ENCODE assay signal across 8 cellular contexts in the genomic region with DNA sequence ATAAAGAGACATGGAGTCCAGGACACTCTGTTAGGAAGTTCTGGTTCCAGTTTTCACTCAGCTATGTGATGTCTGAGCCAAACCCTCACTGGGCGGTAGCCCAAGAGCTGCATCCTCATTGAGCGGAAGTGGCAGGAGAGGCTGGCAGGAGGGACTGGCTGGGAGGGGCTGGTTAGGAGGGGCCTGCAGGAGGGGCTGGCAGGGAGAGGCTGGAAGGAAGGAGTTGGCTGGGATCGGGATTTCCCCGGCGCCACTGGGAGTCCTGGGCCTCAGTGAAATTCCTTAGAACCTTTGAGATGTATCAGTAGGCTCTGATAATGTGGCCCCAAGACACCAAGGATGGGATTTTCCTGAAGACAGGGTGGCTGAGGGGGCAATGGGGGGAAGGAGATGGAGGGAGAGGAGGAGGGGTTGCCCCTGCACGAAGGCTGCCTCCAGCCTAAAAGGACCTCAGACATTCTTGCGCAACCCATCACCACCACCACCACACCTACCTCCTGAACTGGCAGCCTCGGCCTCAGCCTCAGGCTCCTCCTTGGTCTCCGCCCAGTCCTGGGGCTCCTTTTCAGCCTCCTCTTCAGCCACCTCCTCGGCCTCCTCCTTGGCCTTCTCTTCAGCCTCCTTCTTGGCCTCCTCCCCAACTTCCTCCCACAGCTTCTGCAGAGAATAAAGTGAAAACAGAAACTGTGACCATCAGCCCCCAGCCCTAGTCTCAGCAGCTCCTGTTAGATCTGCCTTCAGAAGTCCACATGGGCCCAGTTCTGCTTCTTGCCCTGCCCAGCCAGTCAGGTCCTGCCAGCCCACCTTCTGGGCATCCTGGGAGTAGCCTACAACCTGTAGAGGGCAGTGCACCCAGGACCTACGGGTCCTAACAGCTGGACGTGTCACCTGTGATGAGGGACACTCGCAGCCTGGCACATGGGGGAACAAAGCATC. TPM values are rescaled to one million over a fixed set of nuclear protein-coding genes. Genes with fewer than 3 reads are reported as not detected.
DNase-seq lines count a peak whose midpoint lies in the region; ATAC-seq and TF ChIP-seq lines count a peak whose summit lies in the region.

No MANE protein-coding gene starts in this region.

- H3K36me3 ChIP-seq in left ventricle myocardium inferior (no peaks in the 10 kb centered on the region), thyroid gland (no peaks in the 10 kb centered on the region)

- peaks cover 38% of the 10 kb centered on the region for H3K4me1 ChIP-seq in left ventricle myocardium inferior
- peaks cover 9 to 13% of the 10 kb centered on the region in 2 donors for H3K4me1 ChIP-seq in thyroid gland

- H3K9me3 ChIP-seq in left ventricle myocardium inferior (replicated peaks) (no peaks in the 10 kb centered on the region), thyroid gland (no peaks in the 10 kb centered on the region)

- CTCF ChIA-PET in WTC11 (lab: Charles Lee) (interaction anchor here (0.9 to 1.4 kb wide), 4 partner anchors 10 to 41 kb away, joined by 3 to 5 read pairs (median 4); no protein-coding TSS in a partner anchor), T-cell (lab: Charles Lee) (no interaction called here)

- TF ChIP-seq POLR2A in thyroid gland (IDR thresholded peaks at IDR 0.05): no peak

- WGBS in thyroid gland, 2 donors: 42 to 57% methylated on average over 12 to 13 of the region's 13 CpGs

- H3K36me3 Mint-ChIP-seq in WTC11 (no peaks in the 10 kb centered on the region), T-cell (no peaks in the 10 kb centered on the region)

- peak; percentile 57 for ATAC-seq in WTC11
- no peak for ATAC-seq in HG02798 (IDR thresholded peaks at IDR 0.05; ENCODE audit: poor library complexity, unreplicated experiment)
- ATAC-seq in T-cell (replicated peaks in 1 of 4): no peak
- no peak for ATAC-seq in GM21447 (IDR thresholded peaks at IDR 0.05; ENCODE audit: unreplicated experiment)

- H3K4me1 Mint-ChIP-seq in WTC11: no peaks in the 10 kb centered on the region
- H3K4me1 Mint-ChIP-seq in T-cell: no peaks in the 10 kb centered on the region

- H3K4me3 ChIP-seq in left ventricle myocardium inferior (no peak overlapping the region), thyroid gland (replicated peaks in 1 of 3) (no peak overlapping the region)

- peaks cover 6% of the 10 kb centered on the region for H3K27me3 ChIP-seq in left ventricle myocardium inferior (ENCODE audit: low read depth)
- no peaks in the 10 kb centered on the region for H3K27me3 ChIP-seq in thyroid gland

- TF ChIP-seq CTCF in WTC11 (IDR thresholded peaks at IDR 0.05) (no peak), left ventricle myocardium inferior (IDR thresholded peaks at IDR 0.05; ENCODE audit: borderline replicate concordance) (no peak), thyroid gland (IDR thresholded peaks at IDR 0.05) (peak in 2 of 6 experiments; percentile 9 to 24)

- DNase-seq in HCEC 1CT (peak; percentile 26), WTC11 (ENCODE audit: low spot score) (no peak), left ventricle myocardium inferior (peak; percentile 80), thyroid gland (peak; percentile 89 to 94), T-cell (no peak)
- DNase-seq in activated naive CD4-positive, alpha-beta T cell (lab: John Stamatoyannopoulos, UW): no peak

- H3K9me3 Mint-ChIP-seq in WTC11 (no peaks in the 10 kb centered on the region), T-cell (no peaks in the 10 kb centered on the region)

- no peaks in the 10 kb centered on the region for H3K27me3 Mint-ChIP-seq in WTC11 (ENCODE audit: low read depth)
- peaks cover 12 to 14% of the 10 kb centered on the region in 2 donors for H3K27me3 Mint-ChIP-seq in T-cell

- POLR2A ChIA-PET in WTC11 (lab: Charles Lee): interaction anchor here (0.6 kb wide), 1 partner anchor 167 kb away, joined by 3 read pairs; no protein-coding TSS in a partner anchor
- POLR2A ChIA-PET in T-cell (lab: Charles Lee): no interaction called here

- intact Hi-C loops in left ventricle myocardium inferior (cut with micrococcal nuclease): no loop called here
- intact Hi-C loops in thyroid gland (cut with DNase I): no loop called here

- H3K27ac ChIP-seq in left ventricle myocardium inferior (replicated peaks): peak overlapping the region; percentile 87
- peak overlapping the region in 2 of 3 donors; percentile 26 to 60 for H3K27ac ChIP-seq in thyroid gland

- no peak overlapping the region for H3K4me3 Mint-ChIP-seq in WTC11
- no peak overlapping the region for H3K4me3 Mint-ChIP-seq in T-cell

- H3K27ac Mint-ChIP-seq in WTC11: no peak overlapping the region
- no peak overlapping the region for H3K27ac Mint-ChIP-seq in T-cell

TF ChIP-seq in WTC11, 78 proteins besides CTCF, POLR2A, EP300 and RAD21 (continues in another document):
- TF ChIP-seq NR2C2 (CRISPR knock-in tag; IDR thresholded peaks at IDR 0.05): no peak
- TF ChIP-seq NFATC4 (CRISPR knock-in tag; IDR thresholded peaks at IDR 0.05): no peak
- TF ChIP-seq, protein P1, sequence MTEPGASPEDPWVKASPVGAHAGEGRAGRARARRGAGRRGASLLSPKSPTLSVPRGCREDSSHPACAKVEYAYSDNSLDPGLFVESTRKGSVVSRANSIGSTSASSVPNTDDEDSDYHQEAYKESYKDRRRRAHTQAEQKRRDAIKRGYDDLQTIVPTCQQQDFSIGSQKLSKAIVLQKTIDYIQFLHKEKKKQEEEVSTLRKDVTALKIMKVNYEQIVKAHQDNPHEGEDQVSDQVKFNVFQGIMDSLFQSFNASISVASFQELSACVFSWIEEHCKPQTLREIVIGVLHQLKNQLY (CRISPR knock-in tag; IDR thresholded peaks at IDR 0.05): no peak
- TF ChIP-seq, protein P2, sequence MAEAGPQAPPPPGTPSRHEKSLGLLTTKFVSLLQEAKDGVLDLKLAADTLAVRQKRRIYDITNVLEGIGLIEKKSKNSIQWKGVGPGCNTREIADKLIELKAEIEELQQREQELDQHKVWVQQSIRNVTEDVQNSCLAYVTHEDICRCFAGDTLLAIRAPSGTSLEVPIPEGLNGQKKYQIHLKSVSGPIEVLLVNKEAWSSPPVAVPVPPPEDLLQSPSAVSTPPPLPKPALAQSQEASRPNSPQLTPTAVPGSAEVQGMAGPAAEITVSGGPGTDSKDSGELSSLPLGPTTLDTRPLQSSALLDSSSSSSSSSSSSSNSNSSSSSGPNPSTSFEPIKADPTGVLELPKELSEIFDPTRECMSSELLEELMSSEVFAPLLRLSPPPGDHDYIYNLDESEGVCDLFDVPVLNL (CRISPR knock-in tag; IDR thresholded peaks at IDR 0.05; ENCODE audit: borderline replicate concordance, low read depth): no peak
- TF ChIP-seq, protein P3, sequence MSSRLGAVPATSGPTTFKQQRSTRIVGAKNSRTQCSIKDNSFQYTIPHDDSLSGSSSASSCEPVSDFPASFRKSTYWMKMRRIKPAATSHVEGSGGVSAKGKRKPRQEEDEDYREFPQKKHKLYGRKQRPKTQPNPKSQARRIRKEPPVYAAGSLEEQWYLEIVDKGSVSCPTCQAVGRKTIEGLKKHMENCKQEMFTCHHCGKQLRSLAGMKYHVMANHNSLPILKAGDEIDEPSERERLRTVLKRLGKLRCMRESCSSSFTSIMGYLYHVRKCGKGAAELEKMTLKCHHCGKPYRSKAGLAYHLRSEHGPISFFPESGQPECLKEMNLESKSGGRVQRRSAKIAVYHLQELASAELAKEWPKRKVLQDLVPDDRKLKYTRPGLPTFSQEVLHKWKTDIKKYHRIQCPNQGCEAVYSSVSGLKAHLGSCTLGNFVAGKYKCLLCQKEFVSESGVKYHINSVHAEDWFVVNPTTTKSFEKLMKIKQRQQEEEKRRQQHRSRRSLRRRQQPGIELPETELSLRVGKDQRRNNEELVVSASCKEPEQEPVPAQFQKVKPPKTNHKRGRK (CRISPR knock-in tag; IDR thresholded peaks at IDR 0.05; ENCODE audit: borderline replicate concordance): no peak
- TF ChIP-seq SOX15 (CRISPR knock-in tag; IDR thresholded peaks at IDR 0.05): no peak
- TF ChIP-seq, protein P4, sequence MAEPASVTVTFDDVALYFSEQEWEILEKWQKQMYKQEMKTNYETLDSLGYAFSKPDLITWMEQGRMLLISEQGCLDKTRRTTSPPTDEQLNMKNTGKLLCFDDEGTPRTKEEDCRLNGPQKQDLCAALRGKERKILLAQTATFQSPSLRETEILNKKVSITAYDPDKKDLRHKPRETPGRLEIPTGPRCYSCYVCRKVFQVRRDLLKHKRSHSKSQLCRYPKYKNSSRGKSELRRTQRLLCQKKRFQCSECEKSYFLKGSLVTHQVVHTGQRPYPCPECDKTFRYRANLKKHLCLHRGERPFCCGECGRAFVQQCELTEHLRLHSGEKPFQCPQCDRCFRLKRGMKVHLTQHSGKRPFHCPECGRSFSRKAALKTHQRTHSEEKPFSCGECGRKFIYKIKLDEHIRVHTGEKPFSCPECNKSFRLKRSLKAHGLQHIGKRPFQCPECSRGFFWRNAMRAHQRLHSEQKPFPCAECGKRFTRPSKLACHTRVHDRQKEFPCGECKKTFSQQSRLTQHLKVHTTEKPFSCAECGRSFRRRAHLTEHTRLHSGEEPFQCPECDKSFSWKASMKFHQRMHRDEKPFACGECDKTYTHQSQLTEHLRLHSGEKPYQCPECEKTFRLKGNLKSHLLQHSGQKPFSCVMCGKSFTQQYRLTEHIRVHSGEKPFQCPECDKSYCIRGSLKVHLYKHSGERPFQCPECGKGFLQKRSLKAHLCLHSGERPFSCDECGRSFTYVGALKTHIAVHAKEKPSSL (CRISPR knock-in tag; conservative IDR thresholded peaks at IDR 0.05): no peak
- TF ChIP-seq ELF4 (CRISPR knock-in tag; IDR thresholded peaks at IDR 0.05; ENCODE audit: low read depth): no peak
- TF ChIP-seq, protein P5, sequence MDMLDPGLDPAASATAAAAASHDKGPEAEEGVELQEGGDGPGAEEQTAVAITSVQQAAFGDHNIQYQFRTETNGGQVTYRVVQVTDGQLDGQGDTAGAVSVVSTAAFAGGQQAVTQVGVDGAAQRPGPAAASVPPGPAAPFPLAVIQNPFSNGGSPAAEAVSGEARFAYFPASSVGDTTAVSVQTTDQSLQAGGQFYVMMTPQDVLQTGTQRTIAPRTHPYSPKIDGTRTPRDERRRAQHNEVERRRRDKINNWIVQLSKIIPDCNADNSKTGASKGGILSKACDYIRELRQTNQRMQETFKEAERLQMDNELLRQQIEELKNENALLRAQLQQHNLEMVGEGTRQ (CRISPR knock-in tag; IDR thresholded peaks at IDR 0.05): no peak
- TF ChIP-seq ZNF416 (CRISPR knock-in tag; IDR thresholded peaks at IDR 0.05): no peak
- no peak for TF ChIP-seq NFE2L1 (CRISPR knock-in tag; IDR thresholded peaks at IDR 0.05)
- no peak for TF ChIP-seq ZNF263 (CRISPR knock-in tag; IDR thresholded peaks at IDR 0.05; ENCODE audit: low read depth)

RNA-seq across cellular contexts. Expression of a gene that starts 31.7 kb away (rescaled TPM):
- total RNA-seq in WTC11 (2021) (not detected in 3 replicates), left ventricle myocardium inferior (not detected), thyroid gland (under 1 TPM in 1 of 4 donors, not detected in 3; 0.13 TPM), T-cell (not detected)

Comparison
In these comparisons a context has a peak if more than half of its experiments do, and no peak if none do; other contexts are left out.
1. DNase-seq: peak in HCEC 1CT (single experiment), left ventricle myocardium inferior (single experiment) and thyroid gland (2 of 2); none in WTC11 (single experiment), activated naive CD4-positive, alpha-beta T cell (0 of 4) and T-cell (0 of 34).